Comparison of ENCODE assay signal across 13 cellular contexts in the genomic region with DNA sequence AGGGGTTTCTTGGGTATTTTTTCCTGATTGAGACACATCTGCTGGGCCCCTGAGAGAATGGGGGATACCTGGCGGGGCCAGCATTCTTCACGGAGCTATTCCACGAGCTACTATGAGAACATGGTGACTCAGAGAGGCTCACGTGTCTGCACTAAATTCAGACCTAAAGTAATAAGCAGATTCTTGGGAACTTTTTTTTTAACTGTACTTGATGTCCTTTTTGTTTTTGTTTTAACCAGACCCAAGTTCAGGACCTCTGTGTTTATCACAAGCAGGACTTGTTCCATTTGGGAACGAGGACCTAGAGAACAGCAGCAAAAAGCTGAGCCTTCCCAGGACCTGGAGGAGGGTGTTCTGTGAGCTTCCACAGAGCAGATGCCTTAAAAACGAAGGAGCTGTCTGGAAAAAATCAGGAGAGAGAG. TPM values are rescaled to one million over a fixed set of nuclear protein-coding genes. Genes with fewer than 3 reads are reported as not detected.
DNase-seq lines count a peak whose midpoint lies in the region; ATAC-seq and TF ChIP-seq lines count a peak whose summit lies in the region.
"Had no signal": no experiment of that assay in that cellular context is flagged by ENCODE, and none has a peak within 500 bp of the region (broad histone marks: within the 10 kb centered on the region; RNA-seq: fewer than 3 reads in every experiment).

No MANE protein-coding gene starts in this region.

- intact Hi-C loops in sciatic nerve (cut with DNase I) (no loop called here), lower leg skin (cut with DNase I; ENCODE audit: low total_unique reads) (no loop called here)

- no peaks in the 10 kb centered on the region for H3K27me3 ChIP-seq in gastroesophageal sphincter
- H3K27me3 ChIP-seq: BLaER1 treated with 17β-estradiol and CSF1 and Interleukin-3, amounts not matched to agents 10 nM and 100 nM had no signal

- H3K9me3 ChIP-seq in gastroesophageal sphincter: no peaks in the 10 kb centered on the region
- H3K9me3 ChIP-seq: BLaER1 treated with 17β-estradiol and CSF1 and Interleukin-3, amounts not matched to agents 10 nM and 100 nM had no signal

- peak; percentile 41 for TF ChIP-seq EP300 in gastroesophageal sphincter (IDR thresholded peaks at IDR 0.05)

- 14 to 30% methylated on average over 5 to 6 of the region's 6 CpGs for WGBS in gastroesophageal sphincter (ENCODE audit: low coverage in 1 of 2), 2 donors
- WGBS in lower leg skin, 2 donors: 59 to 64% methylated on average over 6 of the region's 6 CpGs

- H3K4me3 ChIP-seq in gastroesophageal sphincter (no peak overlapping the region), lower leg skin (ENCODE audit: low read depth, poor library complexity, severe bottlenecking) (no peak overlapping the region)
- H3K4me3 ChIP-seq: BLaER1 treated with 17β-estradiol and CSF1 and Interleukin-3, amounts not matched to agents 10 nM and 100 nM; K562 had no signal

- H3K4me1 ChIP-seq in gastroesophageal sphincter: peaks cover 14 to 54% (median 24%) of the 10 kb centered on the region in 3 donors
- H3K4me1 ChIP-seq: BLaER1 treated with 17β-estradiol and CSF1 and Interleukin-3, amounts not matched to agents 10 nM and 100 nM had no signal

- DNase-seq in EH (ENCODE audit: low read depth) (peak; percentile 80), amniotic stem cell (lab: John Stamatoyannopoulos, UW) (peak; percentile 13), sciatic nerve (ENCODE audit: low spot score) (no peak), lower leg skin (ENCODE audit: low spot score in 2 of 2) (no peak), ureter (ENCODE audit: low spot score) (no peak)
- DNase-seq: activated CD8-positive, alpha-beta T cell treated with anti-CD3 and anti-CD28 coated beads for 36 hours; NCI-H2171 treated with DMSO at 0.1 percent for 48 hours; nephron progenitor cell had no signal

- H3K36me3 ChIP-seq in gastroesophageal sphincter: peaks cover 0 to 52% of the 10 kb centered on the region in 2 donors
- H3K36me3 ChIP-seq: BLaER1 treated with 17β-estradiol and CSF1 and Interleukin-3, amounts not matched to agents 10 nM and 100 nM had no signal

- H3K27ac ChIP-seq in gastroesophageal sphincter: peak overlapping the region; percentile 77 to 90 (median 86)
- H3K27ac ChIP-seq: BLaER1 treated with 17β-estradiol and CSF1 and Interleukin-3, amounts not matched to agents 10 nM and 100 nM had no signal

- ATAC-seq in gastroesophageal sphincter (peak; percentile 87), sciatic nerve (peak; percentile 72), GM21381 (IDR thresholded peaks at IDR 0.05; ENCODE audit: unreplicated experiment) (no peak), GM19324 (IDR thresholded peaks at IDR 0.05; ENCODE audit: low FRiP score, unreplicated experiment) (no peak)
- ATAC-seq: activated CD8-positive, alpha-beta T cell treated with anti-CD3 and anti-CD28 coated beads for 36 hours had no signal

- no peak for TF ChIP-seq CTCF in gastroesophageal sphincter (IDR thresholded peaks at IDR 0.05)
- TF ChIP-seq CTCF in lower leg skin (IDR thresholded peaks at IDR 0.05): no peak

- TF ChIP-seq POLR2A in gastroesophageal sphincter (IDR thresholded peaks at IDR 0.05) (no peak), lower leg skin (IDR thresholded peaks at IDR 0.05) (no peak)

RNA-seq across cellular contexts. Expression of a gene that starts 44.0 kb away (rescaled TPM):
- total RNA-seq in gastroesophageal sphincter (10 to 100 TPM; 43.1 to 71.4 (median 51.1) TPM), sciatic nerve (65.8 TPM), lower leg skin (100 to 1,000 TPM in 1 of 4 donors, 10 to 100 TPM in 3; 57.4 to 108 (median 66.7) TPM), ureter (55.3 TPM)

Comparison
In these comparisons a context has a peak if more than half of its experiments do, and no peak if none do; other contexts are left out.
1. DNase-seq: peak in EH (single experiment) and amniotic stem cell (single experiment); none in sciatic nerve (single experiment), lower leg skin (0 of 2) and ureter (single experiment).
2. ATAC-seq: peak in gastroesophageal sphincter (single experiment) and sciatic nerve (single experiment); none in GM21381 (single experiment) and GM19324 (single experiment).